25 cellular contexts compared by ENCODE assay signal in genomic region chr11:45907911-45908370, GRCh38. TPM values are rescaled to one million over a fixed set of nuclear protein-coding genes. Genes with fewer than 3 reads are reported as not detected.
DNase-seq lines count a peak whose midpoint lies in the region; ATAC-seq and TF ChIP-seq lines count a peak whose summit lies in the region.
"Had no signal": no experiment of that assay in that cellular context is flagged by ENCODE, and none has a peak within 500 bp of the region (broad histone marks: within the 10 kb centered on the region; RNA-seq: fewer than 3 reads in every experiment).

No MANE protein-coding gene starts in this region.

- TF ChIP-seq CTCF in HCT116 (IDR thresholded peaks at IDR 0.05 in 2 of 3, conservative IDR thresholded peaks at IDR 0.05 in 1 of 3; ENCODE audit: borderline replicate concordance in 1 of 3, insufficient read depth in 1 of 3, low read depth in 2 of 3, low read length in 2 of 3) (no peak), neural crest cell (conservative IDR thresholded peaks at IDR 0.05) (no peak), mucosa of descending colon (IDR thresholded peaks at IDR 0.05) (no peak)

- TF ChIP-seq RAD21 in HCT116 (IDR thresholded peaks at IDR 0.05; ENCODE audit: low read depth): no peak

- no peaks in the 10 kb centered on the region for H3K27me3 Mint-ChIP-seq in neural crest cell (ENCODE audit: low read depth)
- H3K27me3 Mint-ChIP-seq: activated CD8-positive, alpha-beta memory T cell treated with anti-CD3 and anti-CD28 coated beads, Interleukin-2, amount 10 ng/mL, durations not matched to agents 7 days and 5 days; naive thymus-derived CD4-positive, alpha-beta T cell; progenitor cell of endocrine pancreas had no signal

- H3K27ac ChIP-seq in HCT116 (ENCODE audit: low read depth, low read length): no peak overlapping the region
- H3K27ac ChIP-seq: cardiac muscle cell, KMS-11, lower lobe of right lung had no signal

- H3K4me2 ChIP-seq in HCT116 (ENCODE audit: low read length): no peak overlapping the region
- H3K4me2 ChIP-seq: KMS-11 had no signal

- peaks cover 11% of the 10 kb centered on the region for H3K4me1 Mint-ChIP-seq in neural crest cell

- H3K4me1 ChIP-seq in HCT116 (ENCODE audit: control insufficient read depth in 1 of 2, insufficient read depth in 2 of 2, low read length in 2 of 2) (no peaks in the 10 kb centered on the region), mucosa of descending colon (ENCODE audit: low read depth) (no peaks in the 10 kb centered on the region)
- H3K4me1 ChIP-seq: lower lobe of right lung had no signal

- H4K20me1 ChIP-seq in HCT116 (ENCODE audit: insufficient read depth): no peaks in the 10 kb centered on the region

- ATAC-seq in HCT116: peak; percentile 18; the same call in 1 of the 2 replicates
- ATAC-seq in mucosa of descending colon: no peak
- no peak for ATAC-seq in GM21723 (IDR thresholded peaks at IDR 0.05; ENCODE audit: unreplicated experiment)
- ATAC-seq in GM18909 (IDR thresholded peaks at IDR 0.05; ENCODE audit: poor library complexity, unreplicated experiment): no peak
- ATAC-seq: activated CD8-positive, alpha-beta memory T cell treated with anti-CD3 and anti-CD28 coated beads, Interleukin-2, amount 10 ng/mL, durations not matched to agents 7 days and 5 days; lower lobe of right lung; naive thymus-derived CD4-positive, alpha-beta T cell had no signal

- POLR2A ChIA-PET in HCT116 (lab: Charles Lee): no interaction called here

- no peaks in the 10 kb centered on the region for H3K79me2 ChIP-seq in HCT116 (ENCODE audit: insufficient read depth, low read length)

- peak; percentile 15 for DNase-seq in DMS 273 (lab: John Stamatoyannopoulos, UW; ENCODE audit: unreplicated experiment)
- DNase-seq in DMS 273 treated with DMSO at 0.1 percent for 48 hours (lab: John Stamatoyannopoulos, UW): no peak
- DNase-seq in HCT116 (ENCODE audit: low read depth, low spot score): no peak
- DNase-seq in cerebellar cortex (ENCODE audit: low spot score): peak; percentile 83
- no peak for DNase-seq in neural crest cell (ENCODE audit: low read depth, low spot score)
- DNase-seq in mucosa of descending colon: no peak
- DNase-seq: 8988T; activated CD4-positive, alpha-beta T cell treated with anti-CD3 and anti-CD28 coated beads for 4 hours; activated CD8-positive, alpha-beta memory T cell treated with anti-CD3 and anti-CD28 coated beads, Interleukin-2, amount 10 ng/mL, durations not matched to agents 7 days and 5 days; DMS153; effector CD8-positive, alpha-beta T cell; HCEC 1CT; lower lobe of right lung; naive thymus-derived CD4-positive, alpha-beta T cell; NCI-H1048; NCI-H2081 treated with DMSO at 0.1 percent for 48 hours; NCI-H524; T1000 had no signal

- TF ChIP-seq POLR2A in HCT116 (IDR thresholded peaks at IDR 0.05; ENCODE audit: borderline replicate concordance, extremely low read depth, insufficient read depth, insufficient read length): no peak

- H3K4me3 ChIP-seq in HCT116 (replicated peaks in 1 of 2; ENCODE audit: low read depth in 1 of 2, low read length in 2 of 2): no peak overlapping the region
- no peak overlapping the region for H3K4me3 ChIP-seq in mucosa of descending colon
- H3K4me3 ChIP-seq: adrenal gland, cardiac muscle cell, lower lobe of right lung had no signal

- H3K27ac Mint-ChIP-seq in neural crest cell (ENCODE audit: unreplicated experiment): no peak overlapping the region
- H3K27ac Mint-ChIP-seq: activated CD8-positive, alpha-beta memory T cell treated with anti-CD3 and anti-CD28 coated beads, Interleukin-2, amount 10 ng/mL, durations not matched to agents 7 days and 5 days; activated T-helper 2 cell treated with anti-CD3 and anti-CD28 coated beads, Interferon-gamma antibody, Interleukin-2, Interleukin-4, amounts not matched to agents 10 μg/mL and 5 μg/mL and 100 μg/mL, durations not matched to agents 14 hours and 24 hours and 36 hours had no signal

- H3K9ac ChIP-seq in HCT116 (ENCODE audit: low read length): no peak overlapping the region
- H3K9ac ChIP-seq: KMS-11 had no signal

- no TSS peak for BruUV-seq in HCT116 (replicated peaks; lab: Mats Ljungman, UMichigan)

- peak overlapping the region; percentile 70 for H3K4me3 Mint-ChIP-seq in neural crest cell
- H3K4me3 Mint-ChIP-seq: activated CD8-positive, alpha-beta memory T cell treated with anti-CD3 and anti-CD28 coated beads, Interleukin-2, amount 10 ng/mL, durations not matched to agents 7 days and 5 days; naive thymus-derived CD4-positive, alpha-beta T cell had no signal

- intact Hi-C loops in HCT116 (cut with micrococcal nuclease) (no loop called here), mucosa of descending colon (cut with DNase I, micrococcal nuclease) (no loop called here)

- H3K36me3 Mint-ChIP-seq in neural crest cell (ENCODE audit: low read depth): no peaks in the 10 kb centered on the region

- H3K9me3 Mint-ChIP-seq in neural crest cell: no peaks in the 10 kb centered on the region
- H3K9me3 Mint-ChIP-seq: activated T-helper 2 cell treated with anti-CD3 and anti-CD28 coated beads, Interferon-gamma antibody, Interleukin-2, Interleukin-4, amounts not matched to agents 10 μg/mL and 5 μg/mL and 100 μg/mL, durations not matched to agents 14 hours and 24 hours and 36 hours; naive thymus-derived CD4-positive, alpha-beta T cell had no signal

- H3K36me3 ChIP-seq in HCT116 (ENCODE audit: control insufficient read depth in 1 of 2, insufficient read depth in 2 of 2, low read length in 2 of 2) (no peaks in the 10 kb centered on the region; a peak in 1 of 4 replicates), mucosa of descending colon (ENCODE audit: low read depth) (peaks cover 4% of the 10 kb centered on the region)

- no peaks in the 10 kb centered on the region for H3K9me3 ChIP-seq in HCT116 (ENCODE audit: control insufficient read depth in 1 of 2, insufficient read depth in 1 of 2, low read depth in 1 of 2, low read length in 2 of 2)
- H3K9me3 ChIP-seq in mucosa of descending colon: no peaks in the 10 kb centered on the region
- H3K9me3 ChIP-seq: adrenal gland, lower lobe of right lung had no signal

- RAD21 ChIA-PET in HCT116 (lab: Charles Lee; ENCODE audit: low non-redundant PET in 1 of 2, low total read pairs in 2 of 2, uncharacterized antibody in 2 of 2, unreplicated experiment in 2 of 2): interaction anchor here in 1 of 2 experiments (0.6 kb wide), 1 partner anchor 9 kb away, joined by 5 read pairs; the partner anchor contains the start of gene PEX16

- no peaks in the 10 kb centered on the region for H3K27me3 ChIP-seq in HCT116 (ENCODE audit: insufficient read depth, low read length)
- H3K27me3 ChIP-seq: adrenal gland, cardiac muscle cell had no signal

- H2AFZ ChIP-seq in HCT116 (ENCODE audit: low read depth, low read length, poor library complexity, severe bottlenecking): no peak overlapping the region

- no peaks in the 10 kb centered on the region for H3K9me2 ChIP-seq in HCT116 (ENCODE audit: insufficient read depth)

- CTCF ChIA-PET in HCT116 (lab: Charles Lee): no interaction called here

TF ChIP-seq in HCT116, 20 proteins besides CTCF, POLR2A, EP300 and RAD21:
- TF ChIP-seq CBX3 (IDR thresholded peaks at IDR 0.05; ENCODE audit: low read depth) (no peak), EGR1 (IDR thresholded peaks at IDR 0.05; ENCODE audit: low read depth) (no peak), TCF7L2 (IDR thresholded peaks at IDR 0.05; ENCODE audit: borderline replicate concordance, extremely low read depth, insufficient read depth, insufficient read length) (no peak)

RNA-seq across cellular contexts. Expression of gene FREY1, which starts 0.9 kb away (rescaled TPM):
- total RNA-seq in HCT116 (2021; ENCODE audit: unreplicated experiment) (0.96 TPM), neural crest cell (2.5 and 3.3 TPM in 2 replicates), mucosa of descending colon (1 to 10 TPM in 2 of 3 donors, under 1 TPM in 1; 0.81 to 2.2 (median 1.5) TPM)
- polyA plus RNA-seq in HCT116 (2012): 0.07 and 0.17 TPM in 2 replicates
- polyA plus RNA-seq: cardiac muscle cell; naive thymus-derived CD4-positive, alpha-beta T cell had no signal

RNA-seq across cellular contexts. Expression of gene PEX16, which starts 9.7 kb away (rescaled TPM):
- total RNA-seq in HCT116 (2021; ENCODE audit: unreplicated experiment): 33.2 TPM
- 30.0 and 37.6 TPM in 2 replicates for polyA plus RNA-seq in HCT116 (2012)
- 27.6 and 29.6 TPM in 2 replicates for total RNA-seq in neural crest cell
- 10 to 100 TPM; 34.9 to 49.1 (median 39.7) TPM for total RNA-seq in mucosa of descending colon

RNA-seq across cellular contexts. Expression of gene LARGE2, which starts 14.5 kb away (rescaled TPM):
- total RNA-seq in HCT116 (2021; ENCODE audit: unreplicated experiment) (67.6 TPM), neural crest cell (0.48 TPM in 1 of 2 replicates, not detected in the other), mucosa of descending colon (1 to 10 TPM; 1.9 to 2.9 (median 2.3) TPM)
- polyA plus RNA-seq in HCT116 (2012): 60.8 and 61.4 TPM in 2 replicates

RNA-seq across cellular contexts. Expression of gene MAPK8IP1, which starts 22.5 kb away (rescaled TPM):
- total RNA-seq in HCT116 (2021; ENCODE audit: unreplicated experiment) (10.1 TPM), neural crest cell (36.6 and 38.7 TPM in 2 replicates), mucosa of descending colon (10 to 100 TPM in 1 of 3 donors, 1 to 10 TPM in 2; 1.6 to 12.3 (median 2.5) TPM)
- 6.8 and 8.2 TPM in 2 replicates for polyA plus RNA-seq in HCT116 (2012)
- polyA plus RNA-seq: naive thymus-derived CD4-positive, alpha-beta T cell had no signal

Comparison
In these comparisons a context has a peak if more than half of its experiments do, and no peak if none do; other contexts are left out.
1. DNase-seq: peak in DMS 273 (single experiment) and cerebellar cortex (single experiment); none in DMS 273 treated with DMSO at 0.1 percent for 48 hours (single experiment), HCT116 (single experiment), neural crest cell (single experiment) and mucosa of descending colon (0 of 3).
2. RNA of gene LARGE2, which starts 14.5 kb away (total RNA-seq): 67.6 TPM in HCT116 (single experiment); 1.9 to 2.9 TPM in mucosa of descending colon and 0.48 TPM in neural crest cell; every median in the first group is over 10 times any median in the second.